Comparison of ENCODE assay signal across 1 cellular context in genomic region chr5:172412724-172413260, GRCh38.
TF ChIP-seq lines count a peak whose summit lies in the region.

No MANE protein-coding gene starts in this region.

TF ChIP-seq in K562, 482 proteins besides CTCF, POLR2A, EP300 and RAD21 (continued from another document):
- TF ChIP-seq MGA (IDR thresholded peaks at IDR 0.05) (peak; percentile 36; the same call in 1 of the 2 replicates), UBTF (IDR thresholded peaks at IDR 0.05; ENCODE audit: borderline replicate concordance in 1 of 2, low read depth in 2 of 2, low read length in 2 of 2) (no peak), SMAD4 (CRISPR knock-in tag; conservative IDR thresholded peaks at IDR 0.05) (no peak), BRF1 (IDR thresholded peaks at IDR 0.05; ENCODE audit: borderline replicate concordance, extremely low read depth, insufficient read length) (no peak), CEBPB (tag; IDR thresholded peaks at IDR 0.05) (peak; percentile 66), L3MBTL2 (IDR thresholded peaks at IDR 0.05) (peak; percentile 52; the same call in 1 of the 2 replicates), ZBTB17 (CRISPR knock-in tag; IDR thresholded peaks at IDR 0.05) (0 out of 2 replicates have a peak, but pooled peaks have one; percentile 37), EHMT2 (IDR thresholded peaks at IDR 0.05) (no peak), ZNF79 (CRISPR knock-in tag; IDR thresholded peaks at IDR 0.05; ENCODE audit: low read depth) (no peak), TCF7L2 (IDR thresholded peaks at IDR 0.05; ENCODE audit: low read depth, low read length) (no peak), ERF (CRISPR knock-in tag; IDR thresholded peaks at IDR 0.05) (no peak), C11orf30 (IDR thresholded peaks at IDR 0.05; ENCODE audit: low read depth) (peak; percentile 57; the same call in 1 of the 2 replicates), ATF3 (IDR thresholded peaks at IDR 0.05) (peak; percentile 42; the same call in 1 of the 2 replicates), ATF3 (CRISPR knock-in tag; conservative IDR thresholded peaks at IDR 0.05) (no peak), KDM2B (CRISPR knock-in tag; IDR thresholded peaks at IDR 0.05) (no peak), ZBTB40 (IDR thresholded peaks at IDR 0.05) (no peak), ZBTB40 (CRISPR knock-in tag; IDR thresholded peaks at IDR 0.05) (no peak), ZNF316 (IDR thresholded peaks at IDR 0.05) (peak; percentile 37; the same call in 1 of the 2 replicates), VEZF1 (CRISPR knock-in tag; IDR thresholded peaks at IDR 0.05) (peak; percentile 39; the same call in 1 of the 2 replicates), NRF1 (conservative IDR thresholded peaks at IDR 0.05 in 1 of 2, IDR thresholded peaks at IDR 0.05 in 1 of 2) (peak; percentile 55 to 70), CEBPG (CRISPR knock-in tag; IDR thresholded peaks at IDR 0.05) (no peak), CEBPG (tag; conservative IDR thresholded peaks at IDR 0.05 in 1 of 2, IDR thresholded peaks at IDR 0.05 in 1 of 2) (peak; percentile 49 to 64; a peak in 3 of 4 replicates)
